8 cellular contexts compared by ENCODE assay signal in the genomic region with DNA sequence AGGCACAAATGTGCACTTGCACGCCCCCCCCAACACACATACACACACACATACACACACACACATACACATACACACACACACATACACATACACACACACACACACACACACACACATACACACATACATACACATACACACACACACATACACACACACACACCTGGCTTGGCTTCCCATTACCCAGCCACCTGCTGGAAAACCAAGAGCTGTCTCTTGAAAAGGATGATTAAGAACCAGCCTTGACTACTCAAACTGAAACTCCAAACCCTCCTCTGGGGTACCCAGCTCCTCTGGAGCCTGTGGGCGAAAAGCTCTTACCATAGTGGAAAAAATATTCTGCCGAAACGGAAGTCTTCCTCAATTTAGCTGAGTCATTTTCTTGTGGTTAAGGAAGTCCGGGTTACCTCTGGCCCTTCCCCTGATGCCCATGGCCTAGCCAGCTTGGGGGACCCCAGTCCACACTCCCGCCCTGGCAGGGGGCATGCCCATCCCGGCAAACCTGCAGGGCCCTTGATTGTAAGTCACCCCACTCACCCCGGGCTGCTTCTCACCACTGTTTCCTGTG. TPM values are rescaled to one million over a fixed set of nuclear protein-coding genes. Genes with fewer than 3 reads are reported as not detected.
A peak's percentile ranks its signal among the peaks of the same experiment; 100 is the strongest.
DNase-seq lines count a peak whose midpoint lies in the region; ATAC-seq and TF ChIP-seq lines count a peak whose summit lies in the region.

No MANE protein-coding gene starts in this region.

- DNase-seq in GM12864 (ENCODE audit: low read depth) (peak; percentile 80), left lung (peak in 1 of 2 donors; percentile 81), putamen (ENCODE audit: low spot score) (no peak), BE2C (no peak), NCI-H1048 (lab: John Stamatoyannopoulos, UW) (no peak), EL (no peak)

- H3K4me2 ChIP-seq in KMS-11: peak overlapping the region; percentile 72

- H3K27ac ChIP-seq in KMS-11 (peak overlapping the region; percentile 86), left lung (peak overlapping the region in 1 of 2 donors; percentile 77)

- H3K27me3 ChIP-seq in KMS-11 (ENCODE audit: insufficient read depth, low read depth) (no peaks in the 10 kb centered on the region), left lung (no peaks in the 10 kb centered on the region), BE2C (no peaks in the 10 kb centered on the region)

- peak overlapping the region; percentile 48; the same call in 1 of the 2 replicates for H2AFZ ChIP-seq in KMS-11 (ENCODE audit: low read depth)

- H3K79me2 ChIP-seq in KMS-11 (ENCODE audit: insufficient read depth, low read depth): no peaks in the 10 kb centered on the region

- no peaks in the 10 kb centered on the region for H4K20me1 ChIP-seq in KMS-11 (ENCODE audit: insufficient read depth)

- H3K9ac ChIP-seq in KMS-11: peak overlapping the region; percentile 65; the same call in 1 of the 2 replicates

- H3K4me1 ChIP-seq in KMS-11 (ENCODE audit: low read depth, poor library complexity, severe bottlenecking) (peaks cover 33% of the 10 kb centered on the region), left lung (peaks cover 8 to 55% of the 10 kb centered on the region in 2 donors), BE2C (no peaks in the 10 kb centered on the region)

- ATAC-seq in GM21515 (IDR thresholded peaks at IDR 0.05; ENCODE audit: unreplicated experiment) (peak; percentile 69), left lung (peak; percentile 22)

- no peak overlapping the region for H3K4me3 ChIP-seq in GM12864 (ENCODE audit: low read depth, low read length)
- H3K4me3 ChIP-seq in KMS-11 (IDR thresholded peaks at IDR 0.05; ENCODE audit: insufficient read depth, low read depth, low read length): no peak overlapping the region
- no peak overlapping the region for H3K4me3 ChIP-seq in left lung
- H3K4me3 ChIP-seq in BE2C (ENCODE audit: low read depth, low read length): no peak overlapping the region

- intact Hi-C loops in left lung (cut with DNase I): no loop called here

- H3K36me3 ChIP-seq in KMS-11 (ENCODE audit: insufficient read depth) (no peaks in the 10 kb centered on the region), left lung (no peaks in the 10 kb centered on the region), BE2C (no peaks in the 10 kb centered on the region)

- H3K9me3 ChIP-seq in left lung (no peaks in the 10 kb centered on the region), BE2C (no peaks in the 10 kb centered on the region)

- TF ChIP-seq CTCF in GM12864 (IDR thresholded peaks at IDR 0.05; ENCODE audit: low read depth, low read length, missing control alignments): no peak
- TF ChIP-seq CTCF in KMS-11 (conservative IDR thresholded peaks at IDR 0.05; ENCODE audit: low read depth, low read length): no peak
- no peak for TF ChIP-seq CTCF in left lung (IDR thresholded peaks at IDR 0.05)
- TF ChIP-seq CTCF in BE2C (IDR thresholded peaks at IDR 0.05; ENCODE audit: low read depth, low read length): no peak

RNA-seq across cellular contexts. Expression of gene CEBPA, which starts 21.9 kb away (rescaled TPM):
- 10 to 100 TPM; 43.4 to 93.8 TPM for total RNA-seq in left lung
- 3.3 TPM for polyA plus RNA-seq in BE2C (2012; ENCODE audit: insufficient read depth, insufficient read length, low read depth)

RNA-seq across cellular contexts. Expression of gene SLC7A10, which starts 54.8 kb away (rescaled TPM):
- total RNA-seq in left lung: under 1 TPM in 1 of 2 donors, not detected in 1; 0.50 TPM
- not detected for polyA plus RNA-seq in BE2C (2012; ENCODE audit: insufficient read depth, insufficient read length, low read depth)
